2 cellular contexts compared by ENCODE assay signal in genomic region chr1:37539154-37539553, GRCh38. TPM values are rescaled to one million over a fixed set of nuclear protein-coding genes. Genes with fewer than 3 reads are reported as not detected.
"Had no signal": no experiment of that assay in that cellular context is flagged by ENCODE, and none has a peak within 500 bp of the region (broad histone marks: within the 10 kb centered on the region; RNA-seq: fewer than 3 reads in every experiment).

No MANE protein-coding gene starts in this region.

RNA-seq across cellular contexts. Expression of gene DNALI1, which starts 17.6 kb away (rescaled TPM):
- total RNA-seq: HT1080 had no signal
- polyA plus RNA-seq: IgD-negative memory B cell had no signal
